Comparison of ENCODE assay signal across 8 cellular contexts in genomic region chr19:13022859-13023636, GRCh38. TPM values are rescaled to one million over a fixed set of nuclear protein-coding genes. Genes with fewer than 3 reads are reported as not detected.
DNase-seq lines count a peak whose midpoint lies in the region; ATAC-seq and TF ChIP-seq lines count a peak whose summit lies in the region.

No MANE protein-coding gene starts in this region.

- in situ Hi-C loops in T47D (cut with HindIII; ENCODE audit: low pct_unique_long_range_greater_than_20kb, low sequenced_read_pairs) = no loop called here

- H3K9me3 ChIP-seq in spleen = no peaks in the 10 kb centered on the region

- H3K36me3 ChIP-seq in spleen = peaks cover 0 to 6% (median 0%) of the 10 kb centered on the region in 6 donors

- peak overlapping the region; percentile 1 to 69 (median 39) for H3K4me3 ChIP-seq in spleen

- intact Hi-C loops in spleen (cut with DNase I; ENCODE audit: low total_unique reads) = no loop called here

- DNase-seq in AG09319 (ENCODE audit: extremely low read depth, low read depth) (peak; percentile 97), GM19238 (ENCODE audit: insufficient read length, low spot score) (peak; percentile 60), NCI-H774 (lab: John Stamatoyannopoulos, UW) (peak; percentile 32), T47D (ENCODE audit: low read depth in 1 of 2, low spot score in 1 of 2) (peak; percentile 67 to 86), inferior parietal cortex (ENCODE audit: extremely low spot score) (peak; percentile 86), spleen (no peak), ecto neural progenitor cell (ENCODE audit: low spot score) (no peak)

- H3K27me3 ChIP-seq in spleen (replicated peaks in 1 of 7) = peaks cover 0 to 35% (median 13%) of the 10 kb centered on the region in 7 donors

- TF ChIP-seq POLR2A in spleen (IDR thresholded peaks at IDR 0.05) = no peak

- ATAC-seq in GM21360 (IDR thresholded peaks at IDR 0.05; ENCODE audit: unreplicated experiment) = no peak

- peaks cover 11 to 80% (median 57%) of the 10 kb centered on the region in 6 donors for H3K4me1 ChIP-seq in spleen

- TF ChIP-seq CTCF in AG09319 (IDR thresholded peaks at IDR 0.05; ENCODE audit: low read depth, low read length) = no peak
- TF ChIP-seq CTCF in spleen (IDR thresholded peaks at IDR 0.05 in 8 of 11, conservative IDR thresholded peaks at IDR 0.05 in 3 of 11) = no peak

- 2 to 6% (median 3%) methylated on average over 30 of the region's 30 CpGs for WGBS in spleen, 5 donors

- peak overlapping the region; percentile 55 to 91 (median 80) for H3K27ac ChIP-seq in spleen

RNA-seq across cellular contexts. Expression of gene NFIX, which starts 27.8 kb away (rescaled TPM):
- 10 to 100 TPM; 12.3 to 41.4 (median 26.7) TPM for total RNA-seq in spleen
- polyA plus RNA-seq in spleen = 1 to 10 TPM; 1.1 to 7.7 (median 1.5) TPM

RNA-seq across cellular contexts. Expression of gene DAND5, which starts 53.7 kb away (rescaled TPM):
- total RNA-seq in spleen = not detected
- not detected for polyA plus RNA-seq in spleen

Comparison
In these comparisons a context has a peak if more than half of its experiments do, and no peak if none do; other contexts are left out.
1. DNase-seq: peak in AG09319 (single experiment), GM19238 (single experiment), NCI-H774 (single experiment), T47D (2 of 2) and inferior parietal cortex (single experiment); none in spleen (single experiment) and ecto neural progenitor cell (single experiment).